Comparison of ENCODE assay signal across 1 cellular context in genomic region chr21:28110074-28110473, GRCh38.
TF ChIP-seq lines count a peak whose summit lies in the region.

No MANE protein-coding gene starts in this region.

TF ChIP-seq in SK-N-SH, 30 proteins besides CTCF, POLR2A, EP300 and RAD21 (continued from another document):
- no peak for TF ChIP-seq FOSL2 (IDR thresholded peaks at IDR 0.05; ENCODE audit: borderline replicate concordance, low read depth)
- TF ChIP-seq USF1 (IDR thresholded peaks at IDR 0.05; ENCODE audit: borderline replicate concordance, low read depth) = no peak
- no peak for TF ChIP-seq SMC3 (IDR thresholded peaks at IDR 0.05; ENCODE audit: low read depth, low read length)
- no peak for TF ChIP-seq GABPA (IDR thresholded peaks at IDR 0.05; ENCODE audit: low read depth)
